In genomic region chr20:13458860-13459451, GRCh38 we compare ENCODE assay signal across 7 cellular contexts.
DNase-seq lines count a peak whose midpoint lies in the region; ATAC-seq and TF ChIP-seq lines count a peak whose summit lies in the region.

No MANE protein-coding gene starts in this region.

- POLR2A ChIA-PET in GM10248 (lab: Yijun Ruan, JAX): no interaction called here

- no peak overlapping the region for H3K4me3 Mint-ChIP-seq in progenitor cell of endocrine pancreas (ENCODE audit: low read depth)

- CTCF ChIA-PET in GM10248 (lab: Yijun Ruan, JAX): interaction anchor here (0.8 to 3.8 kb wide), 11 partner anchors 10 to 329 kb away, joined by 3 to 24 read pairs (median 4); no protein-coding TSS in a partner anchor

- H3K9me3 Mint-ChIP-seq in progenitor cell of endocrine pancreas (ENCODE audit: low read depth): no peaks in the 10 kb centered on the region

- no peak overlapping the region for H3K27ac Mint-ChIP-seq in progenitor cell of endocrine pancreas

- TF ChIP-seq CTCF in GM10248 (IDR thresholded peaks at IDR 0.05; ENCODE audit: control extremely low read depth, extremely low read depth, low read depth, missing control alignments): peak; percentile 57
- TF ChIP-seq CTCF in progenitor cell of endocrine pancreas (IDR thresholded peaks at IDR 0.05; ENCODE audit: unreplicated experiment): peak; percentile 67

- DNase-seq in GM10248 (ENCODE audit: extremely low spot score): peak; percentile 39
- peak; percentile 59 for DNase-seq in OCI-M1 (lab: John Stamatoyannopoulos, UW)
- peak; percentile 40 for DNase-seq in fibroblast of gingiva (ENCODE audit: low read depth)
- DNase-seq in progenitor cell of endocrine pancreas (ENCODE audit: low spot score, unreplicated experiment): no peak
- DNase-seq in COR-L47 (lab: John Stamatoyannopoulos, UW): no peak

- H3K36me3 Mint-ChIP-seq in progenitor cell of endocrine pancreas (ENCODE audit: insufficient read depth): no peaks in the 10 kb centered on the region

- no peaks in the 10 kb centered on the region for H3K27me3 Mint-ChIP-seq in progenitor cell of endocrine pancreas

- ATAC-seq in GM19463 (IDR thresholded peaks at IDR 0.05; ENCODE audit: unreplicated experiment): peak; percentile 76
- ATAC-seq in HG03457 (IDR thresholded peaks at IDR 0.05; ENCODE audit: unreplicated experiment): peak; percentile 63

- H3K4me1 Mint-ChIP-seq in progenitor cell of endocrine pancreas (ENCODE audit: low read depth): no peaks in the 10 kb centered on the region

Comparison
In these comparisons a context has a peak if more than half of its experiments do, and no peak if none do; other contexts are left out.
1. DNase-seq: peak in GM10248 (single experiment), OCI-M1 (single experiment) and fibroblast of gingiva (single experiment); none in progenitor cell of endocrine pancreas (single experiment) and COR-L47 (single experiment).